16 cellular contexts compared by ENCODE assay signal in genomic region chr1:245572709-245573108, GRCh38.
DNase-seq lines count a peak whose midpoint lies in the region; ATAC-seq and TF ChIP-seq lines count a peak whose summit lies in the region.
"Had no signal": no experiment of that assay in that cellular context is flagged by ENCODE, and none has a peak within 500 bp of the region (broad histone marks: within the 10 kb centered on the region; RNA-seq: fewer than 3 reads in every experiment).

No MANE protein-coding gene starts in this region.

- peaks cover 0 to 9% of the 10 kb centered on the region in 2 experiments for H3K36me3 ChIP-seq in SK-N-SH (replicated peaks in 1 of 2; ENCODE audit: control insufficient read depth in 1 of 2, insufficient read depth in 2 of 2, low read length in 1 of 2)
- H3K36me3 ChIP-seq in neural progenitor cell, result no peaks in the 10 kb centered on the region
- H3K36me3 ChIP-seq in adrenal gland (replicated peaks in 1 of 2), result no peaks in the 10 kb centered on the region

- H3K9ac ChIP-seq in SK-N-SH, result no peak overlapping the region
- H3K9ac ChIP-seq in neural progenitor cell, result no peak overlapping the region

- in situ Hi-C loops in astrocyte of the cerebellum (cut with HindIII; ENCODE audit: low sequenced_read_pairs), result no loop called here

- WGBS in SK-N-SH (ENCODE audit: low lambda C conversion rate), result 89% methylated on average over 7 of the region's 7 CpGs
- 84 to 89% (median 86%) methylated on average over 7 of the region's 7 CpGs for WGBS in adrenal gland, 4 donors

- peak overlapping the region; percentile 11 for H3K27ac Mint-ChIP-seq in neural progenitor cell
- H3K27ac Mint-ChIP-seq: CD4-positive, alpha-beta T cell; GM23338 had no signal

- peaks cover 58% of the 10 kb centered on the region for H3K4me1 Mint-ChIP-seq in neural progenitor cell
- H3K4me1 Mint-ChIP-seq: GM23338 had no signal

- TF ChIP-seq EP300 in SK-N-SH (IDR thresholded peaks at IDR 0.05; ENCODE audit: borderline replicate concordance in 1 of 2, low read depth in 1 of 2, low read length in 1 of 2), result no peak

- no peaks in the 10 kb centered on the region for H3F3A ChIP-seq in SK-N-SH (replicated peaks; ENCODE audit: insufficient read depth)
- H3F3A ChIP-seq in neural progenitor cell (ENCODE audit: low read depth), result peaks cover 13% of the 10 kb centered on the region

- H3K4me3 Mint-ChIP-seq in neural progenitor cell, result peak overlapping the region; percentile 22
- H3K4me3 Mint-ChIP-seq: CD4-positive, alpha-beta T cell; GM23338 had no signal

- POLR2A ChIA-PET in SK-N-SH (lab: Yijun Ruan, JAX), result no interaction called here

- H4K20me1 ChIP-seq in SK-N-SH (ENCODE audit: insufficient read depth), result no peaks in the 10 kb centered on the region
- H4K20me1 ChIP-seq in neural progenitor cell (ENCODE audit: low read depth), result no peaks in the 10 kb centered on the region

- H3K79me2 ChIP-seq in SK-N-SH (ENCODE audit: insufficient read depth), result no peaks in the 10 kb centered on the region
- H3K79me2 ChIP-seq in neural progenitor cell (ENCODE audit: low read depth), result no peaks in the 10 kb centered on the region

- H3K27me3 ChIP-seq in SK-N-SH (ENCODE audit: insufficient read depth) (no peaks in the 10 kb centered on the region), neural progenitor cell (no peaks in the 10 kb centered on the region), adrenal gland (no peaks in the 10 kb centered on the region)

- H3K27ac ChIP-seq in SK-N-SH (ENCODE audit: low read depth in 2 of 2, low read length in 1 of 2), result peak overlapping the region in 1 of 2 experiments; percentile 96; a peak in 2 of 4 replicates
- H3K27ac ChIP-seq in neural progenitor cell, result no peak overlapping the region
- no peak overlapping the region for H3K27ac ChIP-seq in adrenal gland

- intact Hi-C loops in adrenal gland (cut with DNase I), result no loop called here

- DNase-seq in SK-N-SH (no peak), astrocyte of the cerebellum (ENCODE audit: low read depth) (peak; percentile 27), fibroblast of the aortic adventitia (ENCODE audit: low read depth) (peak; percentile 39), neural progenitor cell (ENCODE audit: low spot score) (no peak), UCSD-AML1 (lab: John Stamatoyannopoulos, UW; ENCODE audit: unreplicated experiment) (no peak), adrenal gland (no peak)
- no peak for DNase-seq in NK-92 treated with Interleukin-12 subunit alpha and Interleukin-12 subunit beta, amount 100 ng/mL, for 24 hours (lab: John Stamatoyannopoulos, UW)
- DNase-seq: 8988T; AML-193; C1 segment of cervical spinal cord; Calu3; CD4-positive, alpha-beta T cell; DMS 273 treated with DMSO at 0.1 percent for 48 hours; H7 had no signal

- no peaks in the 10 kb centered on the region for H3K9me3 ChIP-seq in SK-N-SH
- no peaks in the 10 kb centered on the region for H3K9me3 ChIP-seq in neural progenitor cell (ENCODE audit: low read depth)
- no peaks in the 10 kb centered on the region for H3K9me3 ChIP-seq in adrenal gland (replicated peaks in 1 of 3)

- no peak for TF ChIP-seq RAD21 in SK-N-SH (IDR thresholded peaks at IDR 0.05; ENCODE audit: low read length)

- CTCF ChIA-PET in SK-N-SH (lab: Yijun Ruan, JAX), result interaction anchor here (1.0 kb wide), 1 partner anchor 17 kb away, joined by 4 read pairs; no protein-coding TSS in a partner anchor

- H3K27me3 Mint-ChIP-seq in neural progenitor cell (ENCODE audit: insufficient read depth, low read depth), result peaks cover 15% of the 10 kb centered on the region

- peaks cover 3% of the 10 kb centered on the region for H3K36me3 Mint-ChIP-seq in neural progenitor cell

- peaks cover 9% of the 10 kb centered on the region for H3K9me3 Mint-ChIP-seq in neural progenitor cell
- H3K9me3 Mint-ChIP-seq: CD4-positive, alpha-beta T cell; GM23338 had no signal

- H3K4me1 ChIP-seq in SK-N-SH (ENCODE audit: control insufficient read depth in 1 of 2, insufficient read depth in 2 of 2, low read depth in 1 of 2, low read length in 1 of 2) (peaks cover 0 to 53% of the 10 kb centered on the region in 2 experiments; a peak in 2 of 4 replicates), neural progenitor cell (peaks cover 16% of the 10 kb centered on the region), adrenal gland (replicated peaks in 1 of 2) (no peaks in the 10 kb centered on the region)

- ATAC-seq in SK-N-SH treated with all-trans-retinoic acid at 6 μM for 48 hours, result no peak
- ATAC-seq: GM23338 had no signal

- H2AFZ ChIP-seq in SK-N-SH (ENCODE audit: low read depth) (no peak overlapping the region), neural progenitor cell (replicated peaks) (no peak overlapping the region)
- H2AFZ ChIP-seq: GM23338 had no signal

- no peak for TF ChIP-seq POLR2A in adrenal gland (IDR thresholded peaks at IDR 0.05)

- H3K4me3 ChIP-seq in SK-N-SH (ENCODE audit: low read depth in 2 of 2, low read length in 1 of 2), result no peak overlapping the region
- H3K4me3 ChIP-seq in astrocyte of the cerebellum (ENCODE audit: low read depth, low read length), result no peak overlapping the region
- H3K4me3 ChIP-seq in fibroblast of the aortic adventitia (ENCODE audit: low read depth, low read length), result no peak overlapping the region
- H3K4me3 ChIP-seq in neural progenitor cell, result no peak overlapping the region
- H3K4me3 ChIP-seq in adrenal gland, result no peak overlapping the region
- H3K4me3 ChIP-seq: GM23338 had no signal

- H3K9me2 ChIP-seq in SK-N-SH, result no peaks in the 10 kb centered on the region

- H3K4me2 ChIP-seq in SK-N-SH (no peak overlapping the region), neural progenitor cell (no peak overlapping the region)
- H3K4me2 ChIP-seq: GM23338 had no signal

- no peak for TF ChIP-seq CTCF in SK-N-SH (IDR thresholded peaks at IDR 0.05)
- no peak for TF ChIP-seq CTCF in astrocyte of the cerebellum (IDR thresholded peaks at IDR 0.05; ENCODE audit: low read depth, low read length, missing control alignments)
- no peak for TF ChIP-seq CTCF in fibroblast of the aortic adventitia (IDR thresholded peaks at IDR 0.05; ENCODE audit: insufficient read depth, low read length)
- no peak for TF ChIP-seq CTCF in neural progenitor cell (IDR thresholded peaks at IDR 0.05)
- no peak for TF ChIP-seq CTCF in adrenal gland (IDR thresholded peaks at IDR 0.05)

TF ChIP-seq in SK-N-SH, 30 proteins besides CTCF, POLR2A, EP300 and RAD21:
- TF ChIP-seq GATA2 (CRISPR knock-in tag; IDR thresholded peaks at IDR 0.05), result peak; percentile 52; the same call in 1 of the 2 replicates
- TF ChIP-seq MEF2A (IDR thresholded peaks at IDR 0.05; ENCODE audit: borderline replicate concordance, low read depth), result no peak
TF ChIP-seq in SK-N-SH: peak in this region for 1.

TF ChIP-seq in SK-N-SH treated with all-trans-retinoic acid at 6 μM for 48 hours, 23 proteins besides CTCF, POLR2A, EP300 and RAD21:
- TF ChIP-seq GLIS3 (CRISPR knock-in tag; IDR thresholded peaks at IDR 0.05) (no peak), RARB (CRISPR knock-in tag; IDR thresholded peaks at IDR 0.05) (no peak), SNAI2 (CRISPR knock-in tag; IDR thresholded peaks at IDR 0.05) (no peak), ZC3H10 (CRISPR knock-in tag; IDR thresholded peaks at IDR 0.05) (no peak), TCF4 (CRISPR knock-in tag; IDR thresholded peaks at IDR 0.05; ENCODE audit: borderline replicate concordance) (no peak), ZFP3 (CRISPR knock-in tag; IDR thresholded peaks at IDR 0.05) (no peak), TOX (CRISPR knock-in tag; IDR thresholded peaks at IDR 0.05; ENCODE audit: borderline replicate concordance) (no peak), CSRNP3 (CRISPR knock-in tag; IDR thresholded peaks at IDR 0.05) (no peak), CREB5 (CRISPR knock-in tag; IDR thresholded peaks at IDR 0.05; ENCODE audit: low read depth) (no peak), CSDC2 (CRISPR knock-in tag; IDR thresholded peaks at IDR 0.05) (no peak), ZNF70 (CRISPR knock-in tag; IDR thresholded peaks at IDR 0.05) (no peak), PPARA (CRISPR knock-in tag; IDR thresholded peaks at IDR 0.05; ENCODE audit: borderline replicate concordance) (no peak), ARNTL (CRISPR knock-in tag; IDR thresholded peaks at IDR 0.05; ENCODE audit: borderline replicate concordance, low read depth) (no peak)

Comparison
In these comparisons a context has a peak if more than half of its experiments do, and no peak if none do; other contexts are left out.
1. DNase-seq: peak in astrocyte of the cerebellum (single experiment) and fibroblast of the aortic adventitia (single experiment); none in SK-N-SH (single experiment), neural progenitor cell (single experiment), NK-92 treated with Interleukin-12 subunit alpha and Interleukin-12 subunit beta, amount 100 ng/mL, for 24 hours (single experiment), UCSD-AML1 (single experiment) and adrenal gland (0 of 7).